Comparison of ENCODE assay signal across 9 cellular contexts in genomic region chr12:117641885-117642284, GRCh38.
"Had no signal": no experiment of that assay in that cellular context is flagged by ENCODE, and none has a peak within 500 bp of the region (broad histone marks: within the 10 kb centered on the region; RNA-seq: fewer than 3 reads in every experiment).

No MANE protein-coding gene starts in this region.

- H3K9me3 ChIP-seq: HAP-1 had no signal

- H3K27ac Mint-ChIP-seq: GM23338, H9, HFFc6 had no signal

- ATAC-seq: GM23338, HCT116 had no signal

- H3K36me3 ChIP-seq: HAP-1 had no signal

- H3K4me3 Mint-ChIP-seq: GM23338, H9, HFFc6 had no signal

- H3K9me3 Mint-ChIP-seq: GM23338 had no signal

- H3K9ac ChIP-seq: GM23248 had no signal

- H3K4me1 ChIP-seq: HAP-1 had no signal

- H3K27ac ChIP-seq: GM23248 had no signal

- DNase-seq: GM23248, GOT3, H7, H9, HCEC 1CT, HFFc6 had no signal

- H3K4me3 ChIP-seq: GM23248, GM23338, HAP-1 had no signal
